In the genomic region with DNA sequence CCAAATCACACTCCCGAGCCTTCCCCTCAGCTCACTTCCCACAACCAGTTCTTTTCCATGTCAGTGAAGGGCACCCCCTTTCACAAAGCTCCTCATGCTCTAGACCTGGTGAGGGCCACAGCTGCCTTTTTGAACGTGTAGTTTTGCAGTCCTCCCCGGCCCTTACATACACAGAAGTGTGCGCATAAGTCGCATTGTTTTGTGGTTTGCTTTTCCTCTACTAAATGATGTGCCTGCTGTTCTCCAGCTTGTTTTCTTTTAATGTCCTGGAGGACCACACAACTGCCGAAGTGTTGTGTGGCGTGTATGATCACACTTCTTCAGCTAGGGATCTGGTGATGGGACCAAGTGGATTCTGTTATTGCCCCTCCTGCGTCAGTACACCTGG, we compare ENCODE assay signal across 1 cellular context.
TF ChIP-seq lines count a peak whose summit lies in the region.

No MANE protein-coding gene starts in this region.

TF ChIP-seq in WTC11, 78 proteins besides CTCF, POLR2A, EP300 and RAD21:
- TF ChIP-seq GRHL2 (CRISPR knock-in tag; IDR thresholded peaks at IDR 0.05; ENCODE audit: insufficient replicate concordance, severe bottlenecking) (no peak), FOXK1 (CRISPR knock-in tag; IDR thresholded peaks at IDR 0.05) (no peak), ERG (CRISPR knock-in tag; IDR thresholded peaks at IDR 0.05) (no peak), SP1 (CRISPR knock-in tag; conservative IDR thresholded peaks at IDR 0.05) (no peak), NFATC4 (CRISPR knock-in tag; IDR thresholded peaks at IDR 0.05) (no peak), SMAD3 (CRISPR knock-in tag; IDR thresholded peaks at IDR 0.05; ENCODE audit: borderline replicate concordance) (no peak), NR2C2 (CRISPR knock-in tag; IDR thresholded peaks at IDR 0.05) (no peak), E2F1 (CRISPR knock-in tag; IDR thresholded peaks at IDR 0.05) (no peak), SOX15 (CRISPR knock-in tag; IDR thresholded peaks at IDR 0.05) (no peak), TCF7 (CRISPR knock-in tag; IDR thresholded peaks at IDR 0.05; ENCODE audit: low read depth) (no peak), STAT6 (CRISPR knock-in tag; conservative IDR thresholded peaks at IDR 0.05; ENCODE audit: low read depth) (no peak), ZNF317 (CRISPR knock-in tag; IDR thresholded peaks at IDR 0.05; ENCODE audit: borderline replicate concordance, low read depth) (no peak), SMAD4 (CRISPR knock-in tag; IDR thresholded peaks at IDR 0.05) (no peak)
- TF ChIP-seq, protein P1, sequence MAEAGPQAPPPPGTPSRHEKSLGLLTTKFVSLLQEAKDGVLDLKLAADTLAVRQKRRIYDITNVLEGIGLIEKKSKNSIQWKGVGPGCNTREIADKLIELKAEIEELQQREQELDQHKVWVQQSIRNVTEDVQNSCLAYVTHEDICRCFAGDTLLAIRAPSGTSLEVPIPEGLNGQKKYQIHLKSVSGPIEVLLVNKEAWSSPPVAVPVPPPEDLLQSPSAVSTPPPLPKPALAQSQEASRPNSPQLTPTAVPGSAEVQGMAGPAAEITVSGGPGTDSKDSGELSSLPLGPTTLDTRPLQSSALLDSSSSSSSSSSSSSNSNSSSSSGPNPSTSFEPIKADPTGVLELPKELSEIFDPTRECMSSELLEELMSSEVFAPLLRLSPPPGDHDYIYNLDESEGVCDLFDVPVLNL (CRISPR knock-in tag; IDR thresholded peaks at IDR 0.05; ENCODE audit: borderline replicate concordance, low read depth): no peak
- TF ChIP-seq, protein P2, sequence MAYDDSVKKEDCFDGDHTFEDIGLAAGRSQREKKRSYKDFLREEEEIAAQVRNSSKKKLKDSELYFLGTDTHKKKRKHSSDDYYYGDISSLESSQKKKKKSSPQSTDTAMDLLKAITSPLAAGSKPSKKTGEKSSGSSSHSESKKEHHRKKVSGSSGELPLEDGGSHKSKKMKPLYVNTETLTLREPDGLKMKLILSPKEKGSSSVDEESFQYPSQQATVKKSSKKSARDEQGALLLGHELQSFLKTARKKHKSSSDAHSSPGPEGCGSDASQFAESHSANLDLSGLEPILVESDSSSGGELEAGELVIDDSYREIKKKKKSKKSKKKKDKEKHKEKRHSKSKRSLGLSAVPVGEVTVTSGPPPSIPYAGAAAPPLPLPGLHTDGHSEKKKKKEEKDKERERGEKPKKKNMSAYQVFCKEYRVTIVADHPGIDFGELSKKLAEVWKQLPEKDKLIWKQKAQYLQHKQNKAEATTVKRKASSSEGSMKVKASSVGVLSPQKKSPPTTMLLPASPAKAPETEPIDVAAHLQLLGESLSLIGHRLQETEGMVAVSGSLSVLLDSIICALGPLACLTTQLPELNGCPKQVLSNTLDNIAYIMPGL (CRISPR knock-in tag; IDR thresholded peaks at IDR 0.05): no peak
- TF ChIP-seq, protein P3, sequence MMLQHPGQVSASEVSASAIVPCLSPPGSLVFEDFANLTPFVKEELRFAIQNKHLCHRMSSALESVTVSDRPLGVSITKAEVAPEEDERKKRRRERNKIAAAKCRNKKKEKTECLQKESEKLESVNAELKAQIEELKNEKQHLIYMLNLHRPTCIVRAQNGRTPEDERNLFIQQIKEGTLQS (CRISPR knock-in tag; conservative IDR thresholded peaks at IDR 0.05): no peak
- TF ChIP-seq, protein P4, sequence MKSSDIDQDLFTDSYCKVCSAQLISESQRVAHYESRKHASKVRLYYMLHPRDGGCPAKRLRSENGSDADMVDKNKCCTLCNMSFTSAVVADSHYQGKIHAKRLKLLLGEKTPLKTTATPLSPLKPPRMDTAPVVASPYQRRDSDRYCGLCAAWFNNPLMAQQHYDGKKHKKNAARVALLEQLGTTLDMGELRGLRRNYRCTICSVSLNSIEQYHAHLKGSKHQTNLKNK (CRISPR knock-in tag; IDR thresholded peaks at IDR 0.05): no peak
